8 cellular contexts compared by ENCODE assay signal in the genomic region with DNA sequence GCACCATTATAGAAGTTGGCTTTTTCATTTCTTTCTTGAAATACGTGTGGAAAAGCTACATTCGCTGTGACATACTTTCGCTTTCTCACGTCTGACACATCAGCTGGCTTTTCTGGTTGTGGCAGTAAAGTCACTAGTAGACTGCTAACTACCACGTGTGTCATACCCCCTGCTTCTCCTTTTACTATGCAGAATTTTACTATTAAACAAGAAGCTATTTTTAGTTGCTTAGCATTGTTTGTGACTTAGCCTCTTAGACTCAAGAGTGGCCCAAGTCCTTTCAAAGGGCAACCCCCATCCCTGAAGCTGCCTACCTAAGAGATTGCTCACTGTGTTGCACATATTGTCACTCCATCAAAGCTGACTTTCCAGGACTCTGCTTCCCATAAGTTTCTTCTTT. TPM values are rescaled to one million over a fixed set of nuclear protein-coding genes. Genes with fewer than 3 reads are reported as not detected.
DNase-seq lines count a peak whose midpoint lies in the region; ATAC-seq and TF ChIP-seq lines count a peak whose summit lies in the region.

No MANE protein-coding gene starts in this region.

- H3K4me1 ChIP-seq in foreskin keratinocyte: no peaks in the 10 kb centered on the region
- H3K4me1 ChIP-seq in tibial nerve: no peaks in the 10 kb centered on the region

- no peaks in the 10 kb centered on the region for H3K9me3 ChIP-seq in tibial nerve

- no peak for TF ChIP-seq POLR2A in tibial nerve (IDR thresholded peaks at IDR 0.05)

- TF ChIP-seq CTCF in foreskin keratinocyte (conservative IDR thresholded peaks at IDR 0.05) (no peak), tibial nerve (IDR thresholded peaks at IDR 0.05) (no peak)

- DNase-seq in ACHN (peak; percentile 32), foreskin keratinocyte (no peak), tibial nerve (ENCODE audit: low spot score in 2 of 2) (no peak)
- DNase-seq in activated CD4-positive, alpha-beta T cell treated with anti-CD3 and anti-CD28 coated beads for 48 hours: peak; percentile 63

- peak; percentile 62 for ATAC-seq in GM19324 (IDR thresholded peaks at IDR 0.05; ENCODE audit: low FRiP score, unreplicated experiment)
- ATAC-seq in HG03571 (IDR thresholded peaks at IDR 0.05; ENCODE audit: unreplicated experiment): peak; percentile 75
- peak; percentile 42 for ATAC-seq in foreskin keratinocyte
- ATAC-seq in HG03025 (IDR thresholded peaks at IDR 0.05; ENCODE audit: low FRiP score, unreplicated experiment): no peak
- ATAC-seq in HG02840 (IDR thresholded peaks at IDR 0.05; ENCODE audit: low FRiP score, unreplicated experiment): no peak

- WGBS in tibial nerve, 2 donors: 47 to 50% methylated on average over 5 of the region's 5 CpGs

- no peaks in the 10 kb centered on the region for H3K36me3 ChIP-seq in tibial nerve

- TF ChIP-seq EP300 in tibial nerve (IDR thresholded peaks at IDR 0.05): no peak

- in situ Hi-C loops in ACHN (cut with HindIII; ENCODE audit: low pct_ligation_motif_present, low pct_unique_long_range_greater_than_20kb, low sequenced_read_pairs): no loop called here

- peak overlapping the region in 3 of 4 donors; percentile 9 to 23 (median 12) for H3K4me3 ChIP-seq in tibial nerve

- H3K27me3 ChIP-seq in foreskin keratinocyte: no peaks in the 10 kb centered on the region
- H3K27me3 ChIP-seq in tibial nerve: no peaks in the 10 kb centered on the region

- H3K27ac ChIP-seq in foreskin keratinocyte (no peak overlapping the region), tibial nerve (no peak overlapping the region)

RNA-seq across cellular contexts. Expression of gene IL2, which starts 2.1 kb away (rescaled TPM):
- not detected in 2 replicates for total RNA-seq in foreskin keratinocyte
- polyA plus RNA-seq in foreskin keratinocyte: not detected in 2 replicates
- total RNA-seq in tibial nerve: under 1 TPM in 1 of 4 donors, not detected in 3; 0.98 TPM

Comparison
In these comparisons a context has a peak if more than half of its experiments do, and no peak if none do; other contexts are left out.
1. DNase-seq: peak in ACHN (single experiment) and activated CD4-positive, alpha-beta T cell treated with anti-CD3 and anti-CD28 coated beads for 48 hours (single experiment); none in foreskin keratinocyte (0 of 2) and tibial nerve (0 of 2).
2. ATAC-seq: peak in GM19324 (single experiment), HG03571 (single experiment) and foreskin keratinocyte (single experiment); none in HG03025 (single experiment) and HG02840 (single experiment).